In the genomic region with DNA sequence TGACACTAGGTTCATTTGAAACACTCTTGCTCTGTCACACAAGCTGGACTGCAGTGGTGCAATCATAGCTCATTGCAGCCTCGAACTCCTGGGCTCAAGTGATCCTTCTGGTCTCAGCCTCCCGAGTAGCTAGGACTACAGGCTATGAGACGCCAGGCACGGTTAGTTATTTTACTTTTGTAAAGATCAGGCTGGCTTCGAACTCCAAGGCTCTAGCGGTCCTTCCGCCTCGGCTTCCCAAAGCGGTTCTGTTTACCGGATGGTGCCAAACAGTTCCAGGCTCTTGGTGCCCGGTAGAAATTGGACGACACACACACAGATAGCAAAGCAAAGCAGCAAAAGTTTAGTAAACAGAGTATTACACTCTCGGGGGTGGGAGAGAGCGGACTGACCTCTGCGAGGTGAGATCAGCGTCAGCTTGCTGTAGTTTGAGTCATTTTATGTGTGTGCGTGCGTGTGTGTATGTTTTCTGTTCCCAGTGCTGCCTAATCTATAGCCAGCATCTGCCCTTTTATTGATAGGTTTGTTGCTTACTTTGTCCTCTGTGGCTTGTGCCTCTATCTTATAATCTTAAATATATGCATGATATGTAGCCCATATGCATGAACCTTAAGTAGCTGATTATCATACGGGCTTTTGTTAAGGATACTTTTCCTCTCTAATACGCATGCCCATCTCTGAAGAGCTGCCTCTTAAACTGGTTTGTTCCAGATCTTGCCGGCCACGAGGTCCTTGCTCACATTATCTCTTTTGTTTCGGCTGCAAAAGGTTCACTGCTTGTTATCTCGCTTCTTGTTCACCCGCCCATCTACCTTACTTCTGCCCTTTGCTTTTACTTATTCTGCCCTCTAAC, we compare ENCODE assay signal across 1 cellular context.
A peak's percentile ranks its signal among the peaks of the same experiment; 100 is the strongest.
TF ChIP-seq lines count a peak whose summit lies in the region.

No MANE protein-coding gene starts in this region.

TF ChIP-seq in K562, 482 proteins besides CTCF, POLR2A, EP300 and RAD21 (continued from another document and continues in another):
- TF ChIP-seq, protein P1, sequence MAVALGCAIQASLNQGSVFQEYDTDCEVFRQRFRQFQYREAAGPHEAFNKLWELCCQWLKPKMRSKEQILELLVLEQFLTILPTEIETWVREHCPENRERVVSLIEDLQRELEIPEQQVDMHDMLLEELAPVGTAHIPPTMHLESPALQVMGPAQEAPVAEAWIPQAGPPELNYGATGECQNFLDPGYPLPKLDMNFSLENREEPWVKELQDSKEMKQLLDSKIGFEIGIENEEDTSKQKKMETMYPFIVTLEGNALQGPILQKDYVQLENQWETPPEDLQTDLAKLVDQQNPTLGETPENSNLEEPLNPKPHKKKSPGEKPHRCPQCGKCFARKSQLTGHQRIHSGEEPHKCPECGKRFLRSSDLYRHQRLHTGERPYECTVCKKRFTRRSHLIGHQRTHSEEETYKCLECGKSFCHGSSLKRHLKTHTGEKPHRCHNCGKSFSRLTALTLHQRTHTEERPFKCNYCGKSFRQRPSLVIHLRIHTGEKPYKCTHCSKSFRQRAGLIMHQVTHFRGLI (CRISPR knock-in tag; IDR thresholded peaks at IDR 0.05), result no peak
- TF ChIP-seq PHB (CRISPR knock-in tag; IDR thresholded peaks at IDR 0.05) (peak; percentile 15; the same call in 1 of the 2 replicates), GATA2 (CRISPR knock-in tag; IDR thresholded peaks at IDR 0.05) (peak; percentile 79), ZNF707 (CRISPR knock-in tag; conservative IDR thresholded peaks at IDR 0.05) (no peak; the same call in 1 of the 2 replicates), HMG20A (CRISPR knock-in tag; conservative IDR thresholded peaks at IDR 0.05) (no peak), ZFP36 (IDR thresholded peaks at IDR 0.05; ENCODE audit: low read depth, low read length, partially characterized antibody) (no peak), TEAD4 (IDR thresholded peaks at IDR 0.05; ENCODE audit: low read length) (peak; percentile 66; the same call in 1 of the 2 replicates), TEAD4 (CRISPR knock-in tag; IDR thresholded peaks at IDR 0.05; ENCODE audit: borderline replicate concordance) (no peak), ZNF143 (CRISPR knock-in tag; IDR thresholded peaks at IDR 0.05) (no peak), SUPT5H (IDR thresholded peaks at IDR 0.05) (peak; percentile 92), DPF2 (IDR thresholded peaks at IDR 0.05) (peak; percentile 92), MTA1 (IDR thresholded peaks at IDR 0.05; ENCODE audit: borderline replicate concordance) (peak; percentile 14), MAZ (CRISPR knock-in tag; conservative IDR thresholded peaks at IDR 0.05 in 1 of 2, IDR thresholded peaks at IDR 0.05 in 1 of 2) (peak in 1 of 2 experiments; percentile 33; a peak in 3 of 4 replicates), HLTF (IDR thresholded peaks at IDR 0.05) (no peak; the same call in 1 of the 2 replicates), HDAC8 (tag; IDR thresholded peaks at IDR 0.05) (no peak; the same call in 1 of the 2 replicates), SIRT6 (IDR thresholded peaks at IDR 0.05; ENCODE audit: low read depth, low read length) (no peak), ZNF589 (CRISPR knock-in tag; IDR thresholded peaks at IDR 0.05; ENCODE audit: low read depth) (peak; percentile 79), MAFG (tag; conservative IDR thresholded peaks at IDR 0.05) (no peak), HMGN3 (IDR thresholded peaks at IDR 0.05; ENCODE audit: borderline replicate concordance, extremely low read depth, insufficient read length, low read depth, low read length) (peak; percentile 45), CHD1 (IDR thresholded peaks at IDR 0.05; ENCODE audit: low read length) (peak; percentile 97), SNRNP70 (optimal IDR thresholded peaks at IDR 0.05; ENCODE audit: low read depth, low read length) (no peak), ZNF583 (CRISPR knock-in tag; IDR thresholded peaks at IDR 0.05) (0 out of 2 replicates have a peak, but pooled peaks have one; percentile 11), BCL6 (CRISPR knock-in tag; IDR thresholded peaks at IDR 0.05) (no peak), ZNF668 (CRISPR knock-in tag; IDR thresholded peaks at IDR 0.05) (no peak; the same call in 1 of the 2 replicates)
- TF ChIP-seq, protein P2, sequence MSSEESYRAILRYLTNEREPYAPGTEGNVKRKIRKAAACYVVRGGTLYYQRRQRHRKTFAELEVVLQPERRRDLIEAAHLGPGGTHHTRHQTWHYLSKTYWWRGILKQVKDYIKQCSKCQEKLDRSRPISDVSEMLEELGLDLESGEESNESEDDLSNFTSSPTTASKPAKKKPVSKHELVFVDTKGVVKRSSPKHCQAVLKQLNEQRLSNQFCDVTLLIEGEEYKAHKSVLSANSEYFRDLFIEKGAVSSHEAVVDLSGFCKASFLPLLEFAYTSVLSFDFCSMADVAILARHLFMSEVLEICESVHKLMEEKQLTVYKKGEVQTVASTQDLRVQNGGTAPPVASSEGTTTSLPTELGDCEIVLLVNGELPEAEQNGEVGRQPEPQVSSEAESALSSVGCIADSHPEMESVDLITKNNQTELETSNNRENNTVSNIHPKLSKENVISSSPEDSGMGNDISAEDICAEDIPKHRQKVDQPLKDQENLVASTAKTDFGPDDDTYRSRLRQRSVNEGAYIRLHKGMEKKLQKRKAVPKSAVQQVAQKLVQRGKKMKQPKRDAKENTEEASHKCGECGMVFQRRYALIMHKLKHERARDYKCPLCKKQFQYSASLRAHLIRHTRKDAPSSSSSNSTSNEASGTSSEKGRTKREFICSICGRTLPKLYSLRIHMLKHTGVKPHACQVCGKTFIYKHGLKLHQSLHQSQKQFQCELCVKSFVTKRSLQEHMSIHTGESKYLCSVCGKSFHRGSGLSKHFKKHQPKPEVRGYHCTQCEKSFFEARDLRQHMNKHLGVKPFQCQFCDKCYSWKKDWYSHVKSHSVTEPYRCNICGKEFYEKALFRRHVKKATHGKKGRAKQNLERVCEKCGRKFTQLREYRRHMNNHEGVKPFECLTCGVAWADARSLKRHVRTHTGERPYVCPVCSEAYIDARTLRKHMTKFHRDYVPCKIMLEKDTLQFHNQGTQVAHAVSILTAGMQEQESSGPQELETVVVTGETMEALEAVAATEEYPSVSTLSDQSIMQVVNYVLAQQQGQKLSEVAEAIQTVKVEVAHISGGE (CRISPR knock-in tag; IDR thresholded peaks at IDR 0.05), result peak in 1 of 3 experiments; percentile 95; a peak in 2 of 6 replicates
- TF ChIP-seq, protein P3, sequence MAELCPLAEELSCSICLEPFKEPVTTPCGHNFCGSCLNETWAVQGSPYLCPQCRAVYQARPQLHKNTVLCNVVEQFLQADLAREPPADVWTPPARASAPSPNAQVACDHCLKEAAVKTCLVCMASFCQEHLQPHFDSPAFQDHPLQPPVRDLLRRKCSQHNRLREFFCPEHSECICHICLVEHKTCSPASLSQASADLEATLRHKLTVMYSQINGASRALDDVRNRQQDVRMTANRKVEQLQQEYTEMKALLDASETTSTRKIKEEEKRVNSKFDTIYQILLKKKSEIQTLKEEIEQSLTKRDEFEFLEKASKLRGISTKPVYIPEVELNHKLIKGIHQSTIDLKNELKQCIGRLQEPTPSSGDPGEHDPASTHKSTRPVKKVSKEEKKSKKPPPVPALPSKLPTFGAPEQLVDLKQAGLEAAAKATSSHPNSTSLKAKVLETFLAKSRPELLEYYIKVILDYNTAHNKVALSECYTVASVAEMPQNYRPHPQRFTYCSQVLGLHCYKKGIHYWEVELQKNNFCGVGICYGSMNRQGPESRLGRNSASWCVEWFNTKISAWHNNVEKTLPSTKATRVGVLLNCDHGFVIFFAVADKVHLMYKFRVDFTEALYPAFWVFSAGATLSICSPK (IDR thresholded peaks at IDR 0.05; ENCODE audit: borderline replicate concordance), result no peak
- TF ChIP-seq, protein P4, sequence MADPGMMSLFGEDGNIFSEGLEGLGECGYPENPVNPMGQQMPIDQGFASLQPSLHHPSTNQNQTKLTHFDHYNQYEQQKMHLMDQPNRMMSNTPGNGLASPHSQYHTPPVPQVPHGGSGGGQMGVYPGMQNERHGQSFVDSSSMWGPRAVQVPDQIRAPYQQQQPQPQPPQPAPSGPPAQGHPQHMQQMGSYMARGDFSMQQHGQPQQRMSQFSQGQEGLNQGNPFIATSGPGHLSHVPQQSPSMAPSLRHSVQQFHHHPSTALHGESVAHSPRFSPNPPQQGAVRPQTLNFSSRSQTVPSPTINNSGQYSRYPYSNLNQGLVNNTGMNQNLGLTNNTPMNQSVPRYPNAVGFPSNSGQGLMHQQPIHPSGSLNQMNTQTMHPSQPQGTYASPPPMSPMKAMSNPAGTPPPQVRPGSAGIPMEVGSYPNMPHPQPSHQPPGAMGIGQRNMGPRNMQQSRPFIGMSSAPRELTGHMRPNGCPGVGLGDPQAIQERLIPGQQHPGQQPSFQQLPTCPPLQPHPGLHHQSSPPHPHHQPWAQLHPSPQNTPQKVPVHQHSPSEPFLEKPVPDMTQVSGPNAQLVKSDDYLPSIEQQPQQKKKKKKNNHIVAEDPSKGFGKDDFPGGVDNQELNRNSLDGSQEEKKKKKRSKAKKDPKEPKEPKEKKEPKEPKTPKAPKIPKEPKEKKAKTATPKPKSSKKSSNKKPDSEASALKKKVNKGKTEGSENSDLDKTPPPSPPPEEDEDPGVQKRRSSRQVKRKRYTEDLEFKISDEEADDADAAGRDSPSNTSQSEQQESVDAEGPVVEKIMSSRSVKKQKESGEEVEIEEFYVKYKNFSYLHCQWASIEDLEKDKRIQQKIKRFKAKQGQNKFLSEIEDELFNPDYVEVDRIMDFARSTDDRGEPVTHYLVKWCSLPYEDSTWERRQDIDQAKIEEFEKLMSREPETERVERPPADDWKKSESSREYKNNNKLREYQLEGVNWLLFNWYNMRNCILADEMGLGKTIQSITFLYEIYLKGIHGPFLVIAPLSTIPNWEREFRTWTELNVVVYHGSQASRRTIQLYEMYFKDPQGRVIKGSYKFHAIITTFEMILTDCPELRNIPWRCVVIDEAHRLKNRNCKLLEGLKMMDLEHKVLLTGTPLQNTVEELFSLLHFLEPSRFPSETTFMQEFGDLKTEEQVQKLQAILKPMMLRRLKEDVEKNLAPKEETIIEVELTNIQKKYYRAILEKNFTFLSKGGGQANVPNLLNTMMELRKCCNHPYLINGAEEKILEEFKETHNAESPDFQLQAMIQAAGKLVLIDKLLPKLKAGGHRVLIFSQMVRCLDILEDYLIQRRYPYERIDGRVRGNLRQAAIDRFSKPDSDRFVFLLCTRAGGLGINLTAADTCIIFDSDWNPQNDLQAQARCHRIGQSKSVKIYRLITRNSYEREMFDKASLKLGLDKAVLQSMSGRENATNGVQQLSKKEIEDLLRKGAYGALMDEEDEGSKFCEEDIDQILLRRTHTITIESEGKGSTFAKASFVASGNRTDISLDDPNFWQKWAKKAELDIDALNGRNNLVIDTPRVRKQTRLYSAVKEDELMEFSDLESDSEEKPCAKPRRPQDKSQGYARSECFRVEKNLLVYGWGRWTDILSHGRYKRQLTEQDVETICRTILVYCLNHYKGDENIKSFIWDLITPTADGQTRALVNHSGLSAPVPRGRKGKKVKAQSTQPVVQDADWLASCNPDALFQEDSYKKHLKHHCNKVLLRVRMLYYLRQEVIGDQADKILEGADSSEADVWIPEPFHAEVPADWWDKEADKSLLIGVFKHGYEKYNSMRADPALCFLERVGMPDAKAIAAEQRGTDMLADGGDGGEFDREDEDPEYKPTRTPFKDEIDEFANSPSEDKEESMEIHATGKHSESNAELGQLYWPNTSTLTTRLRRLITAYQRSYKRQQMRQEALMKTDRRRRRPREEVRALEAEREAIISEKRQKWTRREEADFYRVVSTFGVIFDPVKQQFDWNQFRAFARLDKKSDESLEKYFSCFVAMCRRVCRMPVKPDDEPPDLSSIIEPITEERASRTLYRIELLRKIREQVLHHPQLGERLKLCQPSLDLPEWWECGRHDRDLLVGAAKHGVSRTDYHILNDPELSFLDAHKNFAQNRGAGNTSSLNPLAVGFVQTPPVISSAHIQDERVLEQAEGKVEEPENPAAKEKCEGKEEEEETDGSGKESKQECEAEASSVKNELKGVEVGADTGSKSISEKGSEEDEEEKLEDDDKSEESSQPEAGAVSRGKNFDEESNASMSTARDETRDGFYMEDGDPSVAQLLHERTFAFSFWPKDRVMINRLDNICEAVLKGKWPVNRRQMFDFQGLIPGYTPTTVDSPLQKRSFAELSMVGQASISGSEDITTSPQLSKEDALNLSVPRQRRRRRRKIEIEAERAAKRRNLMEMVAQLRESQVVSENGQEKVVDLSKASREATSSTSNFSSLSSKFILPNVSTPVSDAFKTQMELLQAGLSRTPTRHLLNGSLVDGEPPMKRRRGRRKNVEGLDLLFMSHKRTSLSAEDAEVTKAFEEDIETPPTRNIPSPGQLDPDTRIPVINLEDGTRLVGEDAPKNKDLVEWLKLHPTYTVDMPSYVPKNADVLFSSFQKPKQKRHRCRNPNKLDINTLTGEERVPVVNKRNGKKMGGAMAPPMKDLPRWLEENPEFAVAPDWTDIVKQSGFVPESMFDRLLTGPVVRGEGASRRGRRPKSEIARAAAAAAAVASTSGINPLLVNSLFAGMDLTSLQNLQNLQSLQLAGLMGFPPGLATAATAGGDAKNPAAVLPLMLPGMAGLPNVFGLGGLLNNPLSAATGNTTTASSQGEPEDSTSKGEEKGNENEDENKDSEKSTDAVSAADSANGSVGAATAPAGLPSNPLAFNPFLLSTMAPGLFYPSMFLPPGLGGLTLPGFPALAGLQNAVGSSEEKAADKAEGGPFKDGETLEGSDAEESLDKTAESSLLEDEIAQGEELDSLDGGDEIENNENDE (IDR thresholded peaks at IDR 0.05; ENCODE audit: low read depth, low read length), result no peak
- TF ChIP-seq, protein P5, sequence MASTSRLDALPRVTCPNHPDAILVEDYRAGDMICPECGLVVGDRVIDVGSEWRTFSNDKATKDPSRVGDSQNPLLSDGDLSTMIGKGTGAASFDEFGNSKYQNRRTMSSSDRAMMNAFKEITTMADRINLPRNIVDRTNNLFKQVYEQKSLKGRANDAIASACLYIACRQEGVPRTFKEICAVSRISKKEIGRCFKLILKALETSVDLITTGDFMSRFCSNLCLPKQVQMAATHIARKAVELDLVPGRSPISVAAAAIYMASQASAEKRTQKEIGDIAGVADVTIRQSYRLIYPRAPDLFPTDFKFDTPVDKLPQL (IDR thresholded peaks at IDR 0.05; ENCODE audit: extremely low read depth, insufficient read length), result peak; percentile 77
- TF ChIP-seq, protein P6, sequence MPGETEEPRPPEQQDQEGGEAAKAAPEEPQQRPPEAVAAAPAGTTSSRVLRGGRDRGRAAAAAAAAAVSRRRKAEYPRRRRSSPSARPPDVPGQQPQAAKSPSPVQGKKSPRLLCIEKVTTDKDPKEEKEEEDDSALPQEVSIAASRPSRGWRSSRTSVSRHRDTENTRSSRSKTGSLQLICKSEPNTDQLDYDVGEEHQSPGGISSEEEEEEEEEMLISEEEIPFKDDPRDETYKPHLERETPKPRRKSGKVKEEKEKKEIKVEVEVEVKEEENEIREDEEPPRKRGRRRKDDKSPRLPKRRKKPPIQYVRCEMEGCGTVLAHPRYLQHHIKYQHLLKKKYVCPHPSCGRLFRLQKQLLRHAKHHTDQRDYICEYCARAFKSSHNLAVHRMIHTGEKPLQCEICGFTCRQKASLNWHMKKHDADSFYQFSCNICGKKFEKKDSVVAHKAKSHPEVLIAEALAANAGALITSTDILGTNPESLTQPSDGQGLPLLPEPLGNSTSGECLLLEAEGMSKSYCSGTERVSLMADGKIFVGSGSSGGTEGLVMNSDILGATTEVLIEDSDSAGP (CRISPR knock-in tag; IDR thresholded peaks at IDR 0.05), result no peak
- TF ChIP-seq, protein P7, sequence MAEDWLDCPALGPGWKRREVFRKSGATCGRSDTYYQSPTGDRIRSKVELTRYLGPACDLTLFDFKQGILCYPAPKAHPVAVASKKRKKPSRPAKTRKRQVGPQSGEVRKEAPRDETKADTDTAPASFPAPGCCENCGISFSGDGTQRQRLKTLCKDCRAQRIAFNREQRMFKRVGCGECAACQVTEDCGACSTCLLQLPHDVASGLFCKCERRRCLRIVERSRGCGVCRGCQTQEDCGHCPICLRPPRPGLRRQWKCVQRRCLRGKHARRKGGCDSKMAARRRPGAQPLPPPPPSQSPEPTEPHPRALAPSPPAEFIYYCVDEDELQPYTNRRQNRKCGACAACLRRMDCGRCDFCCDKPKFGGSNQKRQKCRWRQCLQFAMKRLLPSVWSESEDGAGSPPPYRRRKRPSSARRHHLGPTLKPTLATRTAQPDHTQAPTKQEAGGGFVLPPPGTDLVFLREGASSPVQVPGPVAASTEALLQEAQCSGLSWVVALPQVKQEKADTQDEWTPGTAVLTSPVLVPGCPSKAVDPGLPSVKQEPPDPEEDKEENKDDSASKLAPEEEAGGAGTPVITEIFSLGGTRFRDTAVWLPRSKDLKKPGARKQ (CRISPR knock-in tag; IDR thresholded peaks at IDR 0.05), result no peak
